ENCODE assay signal across 2 cellular contexts in the genomic region with DNA sequence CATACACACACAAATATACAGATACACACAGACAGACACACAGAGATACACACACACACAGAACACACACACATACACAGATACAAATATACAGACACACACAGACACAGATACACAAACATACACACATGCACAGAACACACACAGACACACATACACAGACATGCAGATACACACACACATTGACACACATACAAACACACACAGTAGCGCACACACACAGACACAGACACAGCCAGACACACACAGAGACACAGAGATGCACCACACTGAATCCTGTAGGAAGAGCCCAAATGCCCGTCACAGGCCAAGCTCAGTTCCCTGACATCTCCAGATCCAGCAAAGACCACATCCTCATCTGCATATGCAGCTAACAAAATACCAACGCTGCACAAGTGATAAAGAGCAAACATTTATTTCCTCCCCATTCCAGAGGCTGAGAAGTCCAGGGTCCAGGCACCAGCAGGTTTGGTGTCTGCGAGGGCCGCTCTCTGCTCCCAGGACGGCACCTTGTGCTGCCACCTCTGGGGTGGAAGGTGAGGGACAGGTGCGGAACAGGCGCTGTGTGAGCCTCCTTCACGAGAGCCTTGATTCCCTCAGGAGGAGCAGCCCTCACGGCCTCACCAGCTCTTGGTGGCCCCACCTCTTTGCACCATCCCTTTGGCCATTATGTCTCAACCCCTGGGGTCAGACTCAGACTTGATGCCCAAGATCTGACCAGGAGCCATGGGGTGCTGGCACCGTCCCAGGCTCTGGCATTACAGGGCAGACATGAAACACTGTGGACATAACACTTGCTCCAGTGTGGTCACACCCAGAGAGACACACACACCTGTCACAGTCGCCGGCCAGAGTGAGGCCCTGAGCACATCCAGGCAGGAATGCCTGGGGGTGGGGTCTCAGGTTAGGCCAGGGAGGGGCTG.
TF ChIP-seq lines count a peak whose summit lies in the region.

No MANE protein-coding gene starts in this region.

TF ChIP-seq in HepG2, 621 proteins besides CTCF, POLR2A, EP300 and RAD21 (continued from another document and continues in another):
- 0 out of 2 replicates have a peak, but pooled peaks have one; percentile 10 for TF ChIP-seq ATM (IDR thresholded peaks at IDR 0.05; ENCODE audit: borderline replicate concordance)
- no peak for TF ChIP-seq ZNF431 (CRISPR knock-in tag; IDR thresholded peaks at IDR 0.05; ENCODE audit: borderline replicate concordance, low read depth)
- TF ChIP-seq, protein P1, sequence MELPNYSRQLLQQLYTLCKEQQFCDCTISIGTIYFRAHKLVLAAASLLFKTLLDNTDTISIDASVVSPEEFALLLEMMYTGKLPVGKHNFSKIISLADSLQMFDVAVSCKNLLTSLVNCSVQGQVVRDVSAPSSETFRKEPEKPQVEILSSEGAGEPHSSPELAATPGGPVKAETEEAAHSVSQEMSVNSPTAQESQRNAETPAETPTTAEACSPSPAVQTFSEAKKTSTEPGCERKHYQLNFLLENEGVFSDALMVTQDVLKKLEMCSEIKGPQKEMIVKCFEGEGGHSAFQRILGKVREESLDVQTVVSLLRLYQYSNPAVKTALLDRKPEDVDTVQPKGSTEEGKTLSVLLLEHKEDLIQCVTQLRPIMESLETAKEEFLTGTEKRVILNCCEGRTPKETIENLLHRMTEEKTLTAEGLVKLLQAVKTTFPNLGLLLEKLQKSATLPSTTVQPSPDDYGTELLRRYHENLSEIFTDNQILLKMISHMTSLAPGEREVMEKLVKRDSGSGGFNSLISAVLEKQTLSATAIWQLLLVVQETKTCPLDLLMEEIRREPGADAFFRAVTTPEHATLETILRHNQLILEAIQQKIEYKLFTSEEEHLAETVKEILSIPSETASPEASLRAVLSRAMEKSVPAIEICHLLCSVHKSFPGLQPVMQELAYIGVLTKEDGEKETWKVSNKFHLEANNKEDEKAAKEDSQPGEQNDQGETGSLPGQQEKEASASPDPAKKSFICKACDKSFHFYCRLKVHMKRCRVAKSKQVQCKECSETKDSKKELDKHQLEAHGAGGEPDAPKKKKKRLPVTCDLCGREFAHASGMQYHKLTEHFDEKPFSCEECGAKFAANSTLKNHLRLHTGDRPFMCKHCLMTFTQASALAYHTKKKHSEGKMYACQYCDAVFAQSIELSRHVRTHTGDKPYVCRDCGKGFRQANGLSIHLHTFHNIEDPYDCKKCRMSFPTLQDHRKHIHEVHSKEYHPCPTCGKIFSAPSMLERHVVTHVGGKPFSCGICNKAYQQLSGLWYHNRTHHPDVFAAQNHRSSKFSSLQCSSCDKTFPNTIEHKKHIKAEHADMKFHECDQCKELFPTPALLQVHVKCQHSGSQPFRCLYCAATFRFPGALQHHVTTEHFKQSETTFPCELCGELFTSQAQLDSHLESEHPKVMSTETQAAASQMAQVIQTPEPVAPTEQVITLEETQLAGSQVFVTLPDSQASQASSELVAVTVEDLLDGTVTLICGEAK (IDR thresholded peaks at IDR 0.05), result peak; percentile 7; the same call in 1 of the 2 replicates
- TF ChIP-seq, protein P1 (CRISPR knock-in tag; IDR thresholded peaks at IDR 0.05), result no peak

TF ChIP-seq in SK-N-SH, 30 proteins besides CTCF, POLR2A, EP300 and RAD21 (continued from another document):
- TF ChIP-seq, protein P2, sequence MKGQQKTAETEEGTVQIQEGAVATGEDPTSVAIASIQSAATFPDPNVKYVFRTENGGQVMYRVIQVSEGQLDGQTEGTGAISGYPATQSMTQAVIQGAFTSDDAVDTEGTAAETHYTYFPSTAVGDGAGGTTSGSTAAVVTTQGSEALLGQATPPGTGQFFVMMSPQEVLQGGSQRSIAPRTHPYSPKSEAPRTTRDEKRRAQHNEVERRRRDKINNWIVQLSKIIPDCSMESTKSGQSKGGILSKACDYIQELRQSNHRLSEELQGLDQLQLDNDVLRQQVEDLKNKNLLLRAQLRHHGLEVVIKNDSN (IDR thresholded peaks at IDR 0.05; ENCODE audit: borderline replicate concordance, low read depth), result no peak
- TF ChIP-seq MEF2A (IDR thresholded peaks at IDR 0.05; ENCODE audit: borderline replicate concordance, low read depth), result no peak
- TF ChIP-seq RXRA (IDR thresholded peaks at IDR 0.05; ENCODE audit: borderline replicate concordance, low read depth), result no peak
- no peak for TF ChIP-seq FOSL2 (IDR thresholded peaks at IDR 0.05; ENCODE audit: borderline replicate concordance, low read depth)
- TF ChIP-seq JUND (IDR thresholded peaks at IDR 0.05), result no peak
- TF ChIP-seq, protein P3, sequence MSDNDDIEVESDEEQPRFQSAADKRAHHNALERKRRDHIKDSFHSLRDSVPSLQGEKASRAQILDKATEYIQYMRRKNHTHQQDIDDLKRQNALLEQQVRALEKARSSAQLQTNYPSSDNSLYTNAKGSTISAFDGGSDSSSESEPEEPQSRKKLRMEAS (IDR thresholded peaks at IDR 0.05; ENCODE audit: low read depth), result no peak
- no peak for TF ChIP-seq FOXJ3 (CRISPR knock-in tag; IDR thresholded peaks at IDR 0.05)
- TF ChIP-seq, protein P4, sequence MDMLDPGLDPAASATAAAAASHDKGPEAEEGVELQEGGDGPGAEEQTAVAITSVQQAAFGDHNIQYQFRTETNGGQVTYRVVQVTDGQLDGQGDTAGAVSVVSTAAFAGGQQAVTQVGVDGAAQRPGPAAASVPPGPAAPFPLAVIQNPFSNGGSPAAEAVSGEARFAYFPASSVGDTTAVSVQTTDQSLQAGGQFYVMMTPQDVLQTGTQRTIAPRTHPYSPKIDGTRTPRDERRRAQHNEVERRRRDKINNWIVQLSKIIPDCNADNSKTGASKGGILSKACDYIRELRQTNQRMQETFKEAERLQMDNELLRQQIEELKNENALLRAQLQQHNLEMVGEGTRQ (IDR thresholded peaks at IDR 0.05; ENCODE audit: borderline replicate concordance, low read depth, low read length), result no peak
- no peak for TF ChIP-seq TEAD4 (IDR thresholded peaks at IDR 0.05; ENCODE audit: borderline replicate concordance, insufficient read depth)
